ENCODE assay signal across 12 cellular contexts in the genomic region with DNA sequence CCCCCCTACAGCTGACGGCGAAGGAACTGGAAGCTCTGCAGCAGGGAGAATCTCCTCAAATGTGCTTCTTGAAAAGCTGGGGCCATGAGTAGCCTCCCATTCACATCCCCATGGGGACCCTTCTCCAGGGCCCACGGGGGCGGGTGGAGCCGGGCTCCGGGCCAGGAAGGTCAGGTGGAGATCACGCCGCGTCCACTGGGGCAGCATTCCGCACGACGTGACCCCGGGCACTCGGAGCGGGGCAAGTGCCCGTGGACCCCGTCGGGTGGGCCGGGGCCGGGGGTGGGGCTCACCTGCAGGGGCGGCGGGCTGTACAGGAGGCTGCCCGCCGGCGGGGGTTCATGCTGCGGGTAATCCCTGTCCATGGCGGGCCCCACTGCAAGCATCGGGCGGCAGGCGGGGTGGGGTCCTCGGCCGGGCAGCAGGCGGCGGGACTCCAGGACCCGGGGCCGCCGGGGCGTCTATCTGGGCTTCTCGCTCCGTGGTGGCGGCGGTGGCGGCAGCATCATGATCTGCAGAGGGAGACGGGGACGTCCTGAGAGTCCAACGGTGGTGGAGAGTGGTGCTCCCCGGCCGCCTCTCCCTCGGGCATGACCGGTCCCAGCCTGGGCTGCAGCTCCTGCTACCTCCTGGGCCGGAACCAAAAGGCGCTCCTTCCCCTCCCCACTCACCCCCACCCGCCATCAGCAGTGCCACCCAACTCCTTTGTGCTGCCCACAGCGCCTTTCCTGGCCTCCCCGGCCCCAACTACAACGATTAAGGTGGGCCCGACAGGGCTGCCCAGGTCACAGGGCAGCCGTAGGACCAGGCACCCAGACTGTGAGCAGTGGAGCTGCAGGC. TPM values are rescaled to one million over a fixed set of nuclear protein-coding genes. Genes with fewer than 3 reads are reported as not detected.
A peak's percentile ranks its signal among the peaks of the same experiment; 100 is the strongest.
DNase-seq lines count a peak whose midpoint lies in the region; ATAC-seq and TF ChIP-seq lines count a peak whose summit lies in the region.
"Had no signal": no experiment of that assay in that cellular context is flagged by ENCODE, and none has a peak within 500 bp of the region (broad histone marks: within the 10 kb centered on the region; RNA-seq: fewer than 3 reads in every experiment).

No MANE protein-coding gene starts in this region.

- peaks cover 16% of the 10 kb centered on the region for H3K4me1 Mint-ChIP-seq in osteocyte (ENCODE audit: unreplicated experiment)
- H3K4me1 Mint-ChIP-seq: memory B cell had no signal

- no peak for ATAC-seq in body of pancreas
- ATAC-seq in upper lobe of right lung = peak; percentile 13
- no peak for ATAC-seq in GM19463 (IDR thresholded peaks at IDR 0.05; ENCODE audit: unreplicated experiment)
- no peak for ATAC-seq in GM18498 (IDR thresholded peaks at IDR 0.05; ENCODE audit: unreplicated experiment)

- no peaks in the 10 kb centered on the region for H3K9me3 Mint-ChIP-seq in osteocyte (ENCODE audit: unreplicated experiment)
- H3K9me3 Mint-ChIP-seq: activated T-cell treated with anti-CD3 and anti-CD28 coated beads, Interleukin-2, amount 50 U/mL, for 4 hours; memory B cell had no signal

- no peak for TF ChIP-seq POLR2A in body of pancreas (IDR thresholded peaks at IDR 0.05)

- H3K27ac Mint-ChIP-seq in osteocyte (ENCODE audit: unreplicated experiment) = peak overlapping the region; percentile 56
- H3K27ac Mint-ChIP-seq: memory B cell had no signal

- no peak for DNase-seq in body of pancreas
- no peak for DNase-seq in fibroblast of pulmonary artery (ENCODE audit: low read depth)
- DNase-seq in osteocyte (ENCODE audit: extremely low spot score, unreplicated experiment) = no peak
- DNase-seq in upper lobe of right lung = peak; percentile 76
- DNase-seq in DMS 273 (lab: John Stamatoyannopoulos, UW; ENCODE audit: unreplicated experiment) = no peak
- DNase-seq: activated T-cell treated with anti-CD3 and anti-CD28 coated beads, Interleukin-2, amount 50 U/mL, for 4 hours; NCI-H510A treated with DMSO at 0.1 percent for 48 hours; SIG-M5 had no signal

- H3K9me3 ChIP-seq in body of pancreas (no peaks in the 10 kb centered on the region), upper lobe of right lung (no peaks in the 10 kb centered on the region)

- no peak overlapping the region for H3K4me3 Mint-ChIP-seq in osteocyte (ENCODE audit: unreplicated experiment)
- H3K4me3 Mint-ChIP-seq: activated T-cell treated with anti-CD3 and anti-CD28 coated beads, Interleukin-2, amount 50 U/mL, for 4 hours; memory B cell had no signal

- no peaks in the 10 kb centered on the region for H3K27me3 Mint-ChIP-seq in osteocyte (ENCODE audit: unreplicated experiment)
- H3K27me3 Mint-ChIP-seq: memory B cell had no signal

- H3K36me3 ChIP-seq in body of pancreas (replicated peaks in 1 of 2; ENCODE audit: insufficient read depth in 1 of 2, low read depth in 2 of 2) (peaks cover 0 to 5% of the 10 kb centered on the region in 2 donors), upper lobe of right lung (peaks cover 33% of the 10 kb centered on the region)

- H3K27ac ChIP-seq in body of pancreas (peak overlapping the region in 3 of 4 donors; percentile 1 to 80 (median 72)), upper lobe of right lung (peak overlapping the region; percentile 97)
- H3K27ac ChIP-seq: VCaP had no signal

- peaks cover 4% of the 10 kb centered on the region for H3K36me3 Mint-ChIP-seq in osteocyte (ENCODE audit: unreplicated experiment)

- WGBS in body of pancreas, 2 donors = 95 to 100% methylated on average over 1 to 53 of the region's 58 CpGs

- H3K27me3 ChIP-seq in body of pancreas = no peaks in the 10 kb centered on the region
- no peaks in the 10 kb centered on the region for H3K27me3 ChIP-seq in upper lobe of right lung

- TF ChIP-seq CTCF in body of pancreas (IDR thresholded peaks at IDR 0.05) (no peak), fibroblast of pulmonary artery (IDR thresholded peaks at IDR 0.05; ENCODE audit: low read length, missing control alignments) (no peak), osteocyte (IDR thresholded peaks at IDR 0.05) (no peak), upper lobe of right lung (IDR thresholded peaks at IDR 0.05) (no peak)

- intact Hi-C loops in body of pancreas (cut with DNase I) (no loop called here), upper lobe of right lung (cut with DNase I) (no loop called here)

- H3K4me1 ChIP-seq in body of pancreas (peaks cover 27% of the 10 kb centered on the region), upper lobe of right lung (peaks cover 54% of the 10 kb centered on the region)

- H3K4me3 ChIP-seq in body of pancreas (no peak overlapping the region), fibroblast of pulmonary artery (replicated peaks; ENCODE audit: low read depth, low read length) (peak overlapping the region; percentile 40), upper lobe of right lung (peak overlapping the region; percentile 45)

RNA-seq across cellular contexts. Expression of a gene that starts 20.0 kb away (rescaled TPM):
- total RNA-seq in body of pancreas (10 to 100 TPM; 14.0 to 30.7 TPM), osteocyte (57.1 and 61.6 TPM in 2 replicates), upper lobe of right lung (125 TPM)

RNA-seq across cellular contexts. Expression of a gene that starts 50.3 kb away (rescaled TPM):
- total RNA-seq in body of pancreas (100 to 1,000 TPM; 152 to 157 TPM), osteocyte (349 and 354 TPM in 2 replicates), upper lobe of right lung (387 TPM)

RNA-seq across cellular contexts. Expression of a gene that starts 51.5 kb away (rescaled TPM):
- 10 to 100 TPM; 49.0 to 68.6 TPM for total RNA-seq in body of pancreas
- total RNA-seq in osteocyte = 60.8 and 61.3 TPM in 2 replicates
- total RNA-seq in upper lobe of right lung = 51.8 TPM

RNA-seq across cellular contexts. Expression of a gene that starts 58.9 kb away (rescaled TPM):
- total RNA-seq in body of pancreas (10 to 100 TPM; 24.9 to 78.1 TPM), osteocyte (156 and 168 TPM in 2 replicates), upper lobe of right lung (155 TPM)

Comparison
In these comparisons a context has a peak if more than half of its experiments do, and no peak if none do; other contexts are left out.
1. H3K4me3 ChIP-seq: peak in fibroblast of pulmonary artery (single experiment) and upper lobe of right lung (single experiment); none in body of pancreas (0 of 2).